18 cellular contexts compared by ENCODE assay signal in genomic region chr19:47065242-47065641, GRCh38. TPM values are rescaled to one million over a fixed set of nuclear protein-coding genes. Genes with fewer than 3 reads are reported as not detected.
"Had no signal": no experiment of that assay in that cellular context is flagged by ENCODE, and none has a peak within 500 bp of the region (broad histone marks: within the 10 kb centered on the region; RNA-seq: fewer than 3 reads in every experiment).

No MANE protein-coding gene starts in this region.

- H3K36me3 Mint-ChIP-seq: naive B cell had no signal

- H3K4me3 ChIP-seq: sigmoid colon, skin epidermis, stomach, thoracic aorta had no signal

- DNase-seq: effector memory CD8-positive, alpha-beta T cell; foreskin keratinocyte; immature natural killer cell; mesendoderm; naive B cell; sigmoid colon; stimulated activated CD4-positive, alpha-beta T cell treated with anti-CD3 and anti-CD28 coated beads, Interleukin-2, amount 100 ng/mL, for 24 hours; stimulated activated CD4-positive, alpha-beta T cell treated with anti-CD3 and anti-CD28 coated beads, Interleukin-4, amount 100 ng/mL, for 4 hours; stimulated activated naive CD4-positive, alpha-beta T cell; stomach; substantia nigra; trophoblast cell had no signal

- H3K9me3 ChIP-seq: neutrophil, sigmoid colon, stomach, thoracic aorta had no signal

- H3K27ac Mint-ChIP-seq: effector memory CD8-positive, alpha-beta T cell; immature natural killer cell; nephron had no signal

- H3K27me3 ChIP-seq: foreskin keratinocyte, neutrophil, sigmoid colon, stomach had no signal

- ATAC-seq: effector memory CD8-positive, alpha-beta T cell; foreskin keratinocyte had no signal

- H3K4me1 Mint-ChIP-seq: immature natural killer cell, nephron had no signal

- H3K4me1 ChIP-seq: foreskin keratinocyte, sigmoid colon had no signal

- H3K27ac ChIP-seq: foreskin keratinocyte, neutrophil, sigmoid colon, skin epidermis, stomach, thoracic aorta had no signal

- H3K9me3 Mint-ChIP-seq: effector memory CD8-positive, alpha-beta T cell; immature natural killer cell; naive B cell; nephron had no signal

- H3K4me3 Mint-ChIP-seq: effector memory CD8-positive, alpha-beta T cell; immature natural killer cell; naive B cell; nephron had no signal

- H3K27me3 Mint-ChIP-seq: effector memory CD8-positive, alpha-beta T cell; naive B cell had no signal

RNA-seq across cellular contexts. Expression of gene NPAS1, which starts 45.6 kb away (rescaled TPM):
- total RNA-seq: liver, lung microvascular endothelial cell had no signal
- polyA plus RNA-seq: immature natural killer cell had no signal
